In the genomic region with DNA sequence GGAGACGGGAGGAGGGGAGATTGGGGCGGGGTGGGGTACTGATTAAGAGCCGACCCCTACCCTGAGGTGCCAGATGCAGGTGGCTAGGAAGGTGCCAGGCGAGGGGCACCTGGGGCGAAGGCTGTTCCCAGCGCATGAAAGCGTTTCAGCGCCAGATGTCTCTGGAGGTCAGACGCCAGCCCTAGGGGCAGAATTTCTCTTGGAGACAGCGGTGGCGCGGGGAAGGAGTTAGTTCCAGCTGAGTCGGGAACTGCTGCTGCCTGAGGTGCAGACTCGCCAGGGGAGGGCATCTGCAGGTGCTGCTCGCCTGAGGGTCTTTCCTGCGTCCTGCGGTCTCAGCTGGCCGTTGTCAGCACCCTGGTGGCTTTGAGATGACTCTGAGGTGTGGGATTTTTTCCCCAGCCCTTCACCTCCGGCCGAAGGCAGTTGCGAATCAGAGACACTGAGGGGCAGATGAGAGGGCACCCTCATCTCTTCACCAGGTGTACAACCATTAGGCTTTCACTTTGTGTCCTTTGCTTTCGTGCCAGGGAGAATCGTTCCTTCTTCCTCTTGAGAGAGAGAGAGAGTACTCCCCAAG, we compare ENCODE assay signal across 8 cellular contexts. TPM values are rescaled to one million over a fixed set of nuclear protein-coding genes. Genes with fewer than 3 reads are reported as not detected.
DNase-seq lines count a peak whose midpoint lies in the region; ATAC-seq, FAIRE-seq and TF ChIP-seq lines count a peak whose summit lies in the region.

No MANE protein-coding gene starts in this region.

- peaks cover 27% of the 10 kb centered on the region for H3K4me1 Mint-ChIP-seq in stimulated activated naive CD8-positive, alpha-beta T cell treated with anti-CD3 and anti-CD28 coated beads, Interleukin-15, amount 100 ng/mL, for 72 hours

- H3K4me3 ChIP-seq in A549 (peak overlapping the region; percentile 64), lung (peak overlapping the region; percentile 70)

- no peaks in the 10 kb centered on the region for H3K36me3 ChIP-seq in lung (ENCODE audit: control insufficient read depth in 2 of 2, insufficient read depth in 2 of 2, low read length in 2 of 2)

- DNase-seq in A549 (ENCODE audit: low read depth in 1 of 2, low spot score in 1 of 2): peak; percentile 41 to 44
- peak; percentile 6 to 14 for DNase-seq in Kasumi-1 (lab: John Stamatoyannopoulos, UW)
- peak; percentile 2 to 26 (median 9) for DNase-seq in T-helper 2 cell
- peak; percentile 34 for DNase-seq in dermis blood vessel endothelial cell
- no peak for DNase-seq in lung (ENCODE audit: low spot score)
- peak; percentile 23 to 25 for DNase-seq in stimulated activated naive CD8-positive, alpha-beta T cell treated with anti-CD3 and anti-CD28 coated beads, Interleukin-15, amount 100 ng/mL, for 72 hours
- no peak for DNase-seq in T1000 (lab: John Stamatoyannopoulos, UW)

- no peaks in the 10 kb centered on the region for H3K9me3 ChIP-seq in A549
- no peaks in the 10 kb centered on the region for H3K9me3 ChIP-seq in lung (ENCODE audit: control insufficient read depth in 2 of 2, insufficient read depth in 1 of 2, low read length in 1 of 2)

- H3K27ac ChIP-seq in A549 (peak overlapping the region; percentile 69 to 86), lung (ENCODE audit: low read depth in 1 of 2, low read length in 1 of 2) (peak overlapping the region in 1 of 2 donors; percentile 86)

- TF ChIP-seq CTCF in A549 (IDR thresholded peaks at IDR 0.05) (no peak), lung (IDR thresholded peaks at IDR 0.05; ENCODE audit: control extremely low read depth, extremely low read depth) (no peak)

- peak; percentile 77 to 79 for ATAC-seq in A549
- ATAC-seq in GM18867 (IDR thresholded peaks at IDR 0.05; ENCODE audit: unreplicated experiment): peak; percentile 10
- no peak for ATAC-seq in lung (ENCODE audit: insufficient read depth, low FRiP score)
- peak; percentile 41 for ATAC-seq in stimulated activated naive CD8-positive, alpha-beta T cell treated with anti-CD3 and anti-CD28 coated beads, Interleukin-15, amount 100 ng/mL, for 72 hours

- H3K4me2 ChIP-seq in A549: peak overlapping the region; percentile 92

- no peak for TF ChIP-seq RAD21 in A549 (conservative IDR thresholded peaks at IDR 0.05 in 1 of 2, IDR thresholded peaks at IDR 0.05 in 1 of 2)

- no peaks in the 10 kb centered on the region for H3K27me3 ChIP-seq in lung (ENCODE audit: control insufficient read depth, insufficient read depth)

- no peak for FAIRE-seq in A549 (lab: Jason Lieb, UNC)

- peak overlapping the region in 1 of 2 donors; percentile 37 for H3K27ac Mint-ChIP-seq in stimulated activated naive CD8-positive, alpha-beta T cell treated with anti-CD3 and anti-CD28 coated beads, Interleukin-15, amount 100 ng/mL, for 72 hours

- CTCF ChIA-PET in A549 (lab: Yijun Ruan, JAX): interaction anchor here (0.9 to 1.8 kb wide), 7 partner anchors 9 to 83 kb away, joined by 3 to 6 read pairs (median 3); no protein-coding TSS in a partner anchor

- H3K9me3 Mint-ChIP-seq in stimulated activated naive CD8-positive, alpha-beta T cell treated with anti-CD3 and anti-CD28 coated beads, Interleukin-15, amount 100 ng/mL, for 72 hours: no peaks in the 10 kb centered on the region

- peak overlapping the region; percentile 77 to 87 for H3K4me3 Mint-ChIP-seq in stimulated activated naive CD8-positive, alpha-beta T cell treated with anti-CD3 and anti-CD28 coated beads, Interleukin-15, amount 100 ng/mL, for 72 hours

- TF ChIP-seq EP300 in A549 (IDR thresholded peaks at IDR 0.05): no peak

- 9% methylated on average over 21 of the region's 23 CpGs for WGBS in A549 (ENCODE audit: missing lambda C conversion rate)
- 1 to 2% methylated on average over 23 of the region's 23 CpGs for WGBS in lung, 2 donors

- H3K27me3 Mint-ChIP-seq in stimulated activated naive CD8-positive, alpha-beta T cell treated with anti-CD3 and anti-CD28 coated beads, Interleukin-15, amount 100 ng/mL, for 72 hours: no peaks in the 10 kb centered on the region

- no peak for TF ChIP-seq POLR2A in A549 (IDR thresholded peaks at IDR 0.05; ENCODE audit: low read length)

- POLR2A ChIA-PET in A549 (lab: Yijun Ruan, JAX): interaction anchor here (0.6 to 2.1 kb wide), 6 partner anchors 11 to 53 kb away, joined by 3 to 15 read pairs (median 8); a partner anchor contains a TSS

- H3K4me1 ChIP-seq in A549 (peaks cover 38% of the 10 kb centered on the region), lung (ENCODE audit: control insufficient read depth in 2 of 2, insufficient read depth in 2 of 2, low read length in 2 of 2) (peaks cover 0 to 7% of the 10 kb centered on the region in 2 donors)

TF ChIP-seq in A549, 52 proteins besides CTCF, POLR2A, EP300 and RAD21:
- 0 out of 3 replicates have a peak, but pooled peaks have one; percentile 2 for TF ChIP-seq SMC3 (IDR thresholded peaks at IDR 0.05)
- TF ChIP-seq EHF (CRISPR knock-in tag; IDR thresholded peaks at IDR 0.05): no peak

RNA-seq across cellular contexts. Expression of a gene that starts 0.5 kb away (rescaled TPM):
- polyA plus RNA-seq in A549 (2011; rRNA removed) (1.8 and 2.1 TPM in 2 replicates), A549 (2017; fragmentation: RNase III; extraction: RNeasy Plus Mini Kit Qiagen cat#74134 plus additional on column Dnase treatment) (2.3 to 3.0 TPM (median 2.4 TPM) in 3 replicates), lung (10 to 100 TPM; 23.4 to 34.7 TPM)
- polyA plus RNA-seq in A549 (2012; cell fraction: cytosol; rRNA removed): 0.69 and 0.71 TPM in 2 replicates
- 5.2 and 5.5 TPM in 2 replicates for polyA plus RNA-seq in A549 (2012; cell fraction: nucleus; rRNA removed)
- 1.8 and 4.2 TPM in 2 replicates for polyA minus RNA-seq in A549 (2011; rRNA and poly(A)+ RNA removed)
- total RNA-seq in dermis blood vessel endothelial cell (0.42 and 2.4 TPM in 2 replicates), lung (10 to 100 TPM; 38.9 to 74.9 TPM)

RNA-seq across cellular contexts. Expression of a gene that starts 28.4 kb away (rescaled TPM):
- polyA plus RNA-seq in A549 (2011; rRNA removed) (24.5 and 27.5 TPM in 2 replicates), A549 (2017; fragmentation: RNase III; extraction: RNeasy Plus Mini Kit Qiagen cat#74134 plus additional on column Dnase treatment) (21.1 to 31.1 TPM (median 26.7 TPM) in 3 replicates), lung (1 to 10 TPM; 5.6 to 6.2 TPM)
- polyA plus RNA-seq in A549 (2012; cell fraction: cytosol; rRNA removed): 22.2 and 25.7 TPM in 2 replicates
- polyA plus RNA-seq in A549 (2012; cell fraction: nucleus; rRNA removed): 27.5 and 41.8 TPM in 2 replicates
- 13.3 and 24.4 TPM in 2 replicates for polyA minus RNA-seq in A549 (2011; rRNA and poly(A)+ RNA removed)
- total RNA-seq in dermis blood vessel endothelial cell (6.0 and 8.2 TPM in 2 replicates), lung (10 to 100 TPM in 1 of 2 donors, 1 to 10 TPM in 1; 9.2 to 13.9 TPM)

RNA-seq across cellular contexts. Expression of a gene that starts 52.4 kb away (rescaled TPM):
- 44.1 and 64.0 TPM in 2 replicates for polyA plus RNA-seq in A549 (2011; rRNA removed)
- 16.6 and 17.8 TPM in 2 replicates for polyA plus RNA-seq in A549 (2012; cell fraction: cytosol; rRNA removed)
- 45.4 and 60.9 TPM in 2 replicates for polyA plus RNA-seq in A549 (2012; cell fraction: nucleus; rRNA removed)
- polyA plus RNA-seq in A549 (2017; fragmentation: RNase III; extraction: RNeasy Plus Mini Kit Qiagen cat#74134 plus additional on column Dnase treatment): 20.8 to 22.0 TPM (median 21.9 TPM) in 3 replicates
- polyA minus RNA-seq in A549 (2011; rRNA and poly(A)+ RNA removed): 112 and 141 TPM in 2 replicates
- 20.3 and 26.2 TPM in 2 replicates for total RNA-seq in dermis blood vessel endothelial cell
- total RNA-seq in lung: 100 to 1,000 TPM in 1 of 2 donors, 10 to 100 TPM in 1; 59.7 to 131 TPM
- polyA plus RNA-seq in lung: 10 to 100 TPM; 12.6 to 23.4 TPM

Comparison
In these comparisons a context has a peak if more than half of its experiments do, and no peak if none do; other contexts are left out.
1. DNase-seq: peak in A549 (2 of 2), Kasumi-1 (2 of 2), T-helper 2 cell (5 of 5), dermis blood vessel endothelial cell (single experiment) and stimulated activated naive CD8-positive, alpha-beta T cell treated with anti-CD3 and anti-CD28 coated beads, Interleukin-15, amount 100 ng/mL, for 72 hours (2 of 2); none in lung (single experiment) and T1000 (single experiment).
2. RNA of a gene that starts 0.5 kb away (total RNA-seq): 38.9 to 74.9 TPM in lung; 0.42 to 2.4 TPM in dermis blood vessel endothelial cell; every median in the first group is over 10 times any median in the second.